9 cellular contexts compared by ENCODE assay signal in genomic region chr17:38673714-38674012, GRCh38. TPM values are rescaled to one million over a fixed set of nuclear protein-coding genes. Genes with fewer than 3 reads are reported as not detected.
DNase-seq lines count a peak whose midpoint lies in the region; ATAC-seq and TF ChIP-seq lines count a peak whose summit lies in the region.
"Had no signal": no experiment of that assay in that cellular context is flagged by ENCODE, and none has a peak within 500 bp of the region (broad histone marks: within the 10 kb centered on the region; RNA-seq: fewer than 3 reads in every experiment).

No MANE protein-coding gene starts in this region.

- no peaks in the 10 kb centered on the region for H3K9me3 ChIP-seq in esophagus muscularis mucosa

- H3K36me3 ChIP-seq in KMS-11 (ENCODE audit: insufficient read depth) (no peaks in the 10 kb centered on the region), esophagus muscularis mucosa (no peaks in the 10 kb centered on the region)

- ATAC-seq in HG02938 (IDR thresholded peaks at IDR 0.05; ENCODE audit: unreplicated experiment) = no peak

- H3K79me2 ChIP-seq in KMS-11 (ENCODE audit: insufficient read depth, low read depth) = no peaks in the 10 kb centered on the region

- TF ChIP-seq EP300 in esophagus muscularis mucosa (IDR thresholded peaks at IDR 0.05) = no peak

- H3K4me3 ChIP-seq in GM12865 (ENCODE audit: low read depth, low read length) (peak overlapping the region; percentile 88), KMS-11 (IDR thresholded peaks at IDR 0.05; ENCODE audit: insufficient read depth, low read depth, low read length) (no peak overlapping the region), esophagus muscularis mucosa (peak overlapping the region; percentile 57 to 73 (median 64))

- H3K27ac ChIP-seq in KMS-11 (peak overlapping the region; percentile 61; the same call in 1 of the 2 replicates), esophagus muscularis mucosa (replicated peaks in 1 of 4) (peak overlapping the region in 1 of 4 donors; percentile 61)

- H3K27me3 ChIP-seq in KMS-11 (ENCODE audit: insufficient read depth, low read depth) (peaks cover 18% of the 10 kb centered on the region; the same call in 1 of the 2 replicates), esophagus muscularis mucosa (peaks cover 15 to 82% (median 38%) of the 10 kb centered on the region in 4 donors)

- H3K4me2 ChIP-seq in KMS-11 = peak overlapping the region; percentile 96

- peak; percentile 25 for DNase-seq in GM12865 (ENCODE audit: low read depth)
- no peak for DNase-seq in esophagus muscularis mucosa (ENCODE audit: extremely low spot score)
- DNase-seq in posterior vena cava (ENCODE audit: low spot score) = peak; percentile 86
- DNase-seq in CD1c-positive myeloid dendritic cell (ENCODE audit: extremely low spot score) = no peak
- no peak for DNase-seq in cortex of kidney (lab: John Stamatoyannopoulos, UW)
- DNase-seq in HuH-7 (ENCODE audit: low spot score) = no peak
- DNase-seq: SHP77 had no signal

- TF ChIP-seq CTCF in GM12865 (IDR thresholded peaks at IDR 0.05; ENCODE audit: insufficient read depth, low read depth, low read length, missing control alignments) (no peak), KMS-11 (conservative IDR thresholded peaks at IDR 0.05; ENCODE audit: low read depth, low read length) (no peak), esophagus muscularis mucosa (IDR thresholded peaks at IDR 0.05) (no peak)

- intact Hi-C loops in esophagus muscularis mucosa (cut with DNase I) = no loop called here
- intact Hi-C loops in posterior vena cava (cut with DNase I) = no loop called here

- peak overlapping the region; percentile 79 for H2AFZ ChIP-seq in KMS-11 (ENCODE audit: low read depth)

- H4K20me1 ChIP-seq in KMS-11 (ENCODE audit: insufficient read depth) = no peaks in the 10 kb centered on the region

- H3K4me1 ChIP-seq in KMS-11 (ENCODE audit: low read depth, poor library complexity, severe bottlenecking) (peaks cover 41% of the 10 kb centered on the region), esophagus muscularis mucosa (peaks cover 30 to 42% (median 38%) of the 10 kb centered on the region in 4 donors)

- no peak for TF ChIP-seq POLR2A in esophagus muscularis mucosa (IDR thresholded peaks at IDR 0.05; ENCODE audit: low read depth)

- WGBS in esophagus muscularis mucosa = 0% methylated on average over 24 of the region's 40 CpGs

- H3K9ac ChIP-seq in KMS-11 = peak overlapping the region; percentile 78

RNA-seq across cellular contexts. Expression of gene EPOP, which starts 1.1 kb away (rescaled TPM):
- 1 to 10 TPM in 3 of 4 donors, under 1 TPM in 1; 0.42 to 7.3 (median 2.7) TPM for total RNA-seq in esophagus muscularis mucosa
- 1 to 10 TPM; 1.6 to 2.6 TPM for total RNA-seq in posterior vena cava

RNA-seq across cellular contexts. Expression of gene MLLT6, which starts 31.4 kb away (rescaled TPM):
- total RNA-seq in esophagus muscularis mucosa (10 to 100 TPM; 62.7 to 83.6 (median 73.0) TPM), posterior vena cava (10 to 100 TPM; 79.7 to 82.4 TPM)

RNA-seq across cellular contexts. Expression of gene CISD3, which starts 56.5 kb away (rescaled TPM):
- total RNA-seq in esophagus muscularis mucosa (10 to 100 TPM; 10.1 to 18.5 (median 18.0) TPM), posterior vena cava (10 to 100 TPM; 24.7 to 27.4 TPM)

Comparison
In these comparisons a context has a peak if more than half of its experiments do, and no peak if none do; other contexts are left out.
1. DNase-seq: peak in GM12865 (single experiment) and posterior vena cava (single experiment); none in esophagus muscularis mucosa (single experiment), CD1c-positive myeloid dendritic cell (single experiment), cortex of kidney (single experiment) and HuH-7 (single experiment).